ENCODE assay signal across 9 cellular contexts in genomic region chr6:43491750-43492661, GRCh38. TPM values are rescaled to one million over a fixed set of nuclear protein-coding genes. Genes with fewer than 3 reads are reported as not detected.
DNase-seq lines count a peak whose midpoint lies in the region; ATAC-seq, FAIRE-seq and TF ChIP-seq lines count a peak whose summit lies in the region.
"Had no signal": no experiment of that assay in that cellular context is flagged by ENCODE, and none has a peak within 500 bp of the region (broad histone marks: within the 10 kb centered on the region; RNA-seq: fewer than 3 reads in every experiment).

No MANE protein-coding gene starts in this region.

- no peaks in the 10 kb centered on the region for H3K79me2 ChIP-seq in endothelial cell of umbilical vein (ENCODE audit: control insufficient read depth, insufficient read depth, low read length)

- H3K36me3 ChIP-seq in endothelial cell of umbilical vein (ENCODE audit: control insufficient read depth in 2 of 2, extremely low read depth in 1 of 2, insufficient read depth in 2 of 2, low read length in 2 of 2): peaks cover 0 to 5% of the 10 kb centered on the region in 2 experiments
- peaks cover 15% of the 10 kb centered on the region for H3K36me3 ChIP-seq in muscle layer of colon (ENCODE audit: insufficient read depth, low read length)

- H3K9me3 Mint-ChIP-seq in endothelial cell (ENCODE audit: unreplicated experiment): no peaks in the 10 kb centered on the region

- H3K4me3 Mint-ChIP-seq in endothelial cell (ENCODE audit: unreplicated experiment): no peak overlapping the region

- TF ChIP-seq POLR2A in endothelial cell of umbilical vein (IDR thresholded peaks at IDR 0.05; ENCODE audit: low read depth, low read length): no peak

- intact Hi-C loops in endothelial cell of umbilical vein (cut with micrococcal nuclease): no loop called here

- no peak for ATAC-seq in HG02938 (IDR thresholded peaks at IDR 0.05; ENCODE audit: unreplicated experiment)

- CTCF ChIA-PET in endothelial cell of umbilical vein (lab: Charles Lee): interaction anchor here (0.7 to 19.0 kb wide), 7 partner anchors 11 to 263 kb away, joined by 3 to 289 read pairs (median 6); partner anchors contain the start of genes ABCC10, DLK2, DNPH1 and LRRC73

- POLR2A ChIA-PET in endothelial cell of umbilical vein (lab: Charles Lee): interaction anchor here (1.3 kb wide), 1 partner anchor 14 kb away, joined by 4 read pairs; the partner anchor contains the start of gene TJAP1

- no peaks in the 10 kb centered on the region for H4K20me1 ChIP-seq in endothelial cell of umbilical vein (replicated peaks; ENCODE audit: control insufficient read depth, extremely low read depth, insufficient read depth, low read length)

- H3K9ac ChIP-seq in endothelial cell of umbilical vein (replicated peaks; ENCODE audit: extremely low read depth, insufficient read depth, low read length) (no peak overlapping the region), muscle layer of colon (ENCODE audit: low read length) (no peak overlapping the region)

- peaks cover 12% of the 10 kb centered on the region for H3K4me1 ChIP-seq in endothelial cell of umbilical vein (ENCODE audit: control insufficient read depth, extremely low read depth, insufficient read depth, low read length)
- peaks cover 47% of the 10 kb centered on the region for H3K4me1 ChIP-seq in muscle layer of colon (ENCODE audit: insufficient read depth, low read length)

- H2AFZ ChIP-seq in endothelial cell of umbilical vein (ENCODE audit: low read depth, low read length): no peak overlapping the region

- BruUV-seq in endothelial cell of umbilical vein (replicated peaks; lab: Mats Ljungman, UMichigan): no TSS peak

- H3K4me2 ChIP-seq in endothelial cell of umbilical vein (ENCODE audit: insufficient read depth, low read length): no peak overlapping the region

- no peak overlapping the region for H3K27ac Mint-ChIP-seq in endothelial cell (ENCODE audit: unreplicated experiment)

- H3K27ac ChIP-seq in endothelial cell of umbilical vein (ENCODE audit: insufficient read depth, low read depth, low read length) (no peak overlapping the region), muscle layer of colon (ENCODE audit: low read depth, low read length) (peak overlapping the region; percentile 52)

- DNase-seq in AG08395 (ENCODE audit: low spot score) (peak; percentile 91), NCI-H2029 treated with DMSO at 0.1 percent for 48 hours (lab: John Stamatoyannopoulos, UW) (peak; percentile 83), endothelial cell of umbilical vein (ENCODE audit: low read depth, low spot score) (peak; percentile 50), endothelial cell (ENCODE audit: low spot score) (no peak), NCI-H748 (lab: John Stamatoyannopoulos, UW; ENCODE audit: unreplicated experiment) (no peak), SIG-M5 (lab: John Stamatoyannopoulos, UW) (no peak)
- DNase-seq: activated CD4-positive, alpha-beta T cell treated with anti-CD3 and anti-CD28 coated beads for 4 hours had no signal

- peaks cover 13% of the 10 kb centered on the region for H3K36me3 Mint-ChIP-seq in endothelial cell (ENCODE audit: low read depth, unreplicated experiment)

- peaks cover 18% of the 10 kb centered on the region for H3K4me1 Mint-ChIP-seq in endothelial cell (ENCODE audit: unreplicated experiment)

- peak; percentile 4 for FAIRE-seq in endothelial cell of umbilical vein (lab: Jason Lieb, UNC)

- H3K27me3 ChIP-seq in endothelial cell of umbilical vein (ENCODE audit: control insufficient read depth in 2 of 2, insufficient read depth in 2 of 2, low read length in 2 of 2): no peaks in the 10 kb centered on the region
- no peaks in the 10 kb centered on the region for H3K27me3 ChIP-seq in muscle layer of colon (ENCODE audit: control insufficient read depth in 1 of 2, insufficient read depth in 2 of 2, low read length in 2 of 2)

- no peaks in the 10 kb centered on the region for H3K9me1 ChIP-seq in endothelial cell of umbilical vein (replicated peaks; ENCODE audit: control insufficient read depth, extremely low read depth, insufficient read depth, low read length)

- H3K27me3 Mint-ChIP-seq in endothelial cell (ENCODE audit: unreplicated experiment): peaks cover under 1% of the 10 kb centered on the region

- H3K9me3 ChIP-seq in endothelial cell of umbilical vein (replicated peaks; ENCODE audit: control insufficient read depth, insufficient read depth, low read length) (no peaks in the 10 kb centered on the region), muscle layer of colon (ENCODE audit: low read length) (no peaks in the 10 kb centered on the region)

- H3K4me3 ChIP-seq in endothelial cell of umbilical vein (replicated peaks in 1 of 3; ENCODE audit: insufficient read depth in 1 of 3, low read depth in 1 of 3, low read length in 3 of 3) (no peak overlapping the region), muscle layer of colon (ENCODE audit: low read depth in 1 of 2, low read length in 2 of 2) (no peak overlapping the region)

- dilution Hi-C loops in endothelial cell of umbilical vein (cut with MboI; ENCODE audit: extremely low pct_ligation_motif_present, low sequenced_read_pairs): no loop called here

- no peak for TF ChIP-seq CTCF in endothelial cell of umbilical vein (IDR thresholded peaks at IDR 0.05; ENCODE audit: extremely low read depth in 1 of 2, insufficient read depth in 1 of 2, low read depth in 1 of 2, low read length in 2 of 2)
- no peak for TF ChIP-seq CTCF in endothelial cell (IDR thresholded peaks at IDR 0.05; ENCODE audit: unreplicated experiment)

TF ChIP-seq in endothelial cell of umbilical vein, 7 proteins besides CTCF, POLR2A, EP300 and RAD21 (continues in another document):
- TF ChIP-seq EZH2 (IDR thresholded peaks at IDR 0.05; ENCODE audit: borderline replicate concordance, low read depth, low read length, severe bottlenecking) (no peak), FOS (IDR thresholded peaks at IDR 0.05; ENCODE audit: borderline replicate concordance, insufficient read depth, low read length) (no peak), MAX (IDR thresholded peaks at IDR 0.05; ENCODE audit: insufficient read depth, insufficient read length) (no peak)

RNA-seq across cellular contexts. Expression of gene TJAP1, which starts 14.6 kb away (rescaled TPM):
- total RNA-seq in endothelial cell of umbilical vein (31.8 and 33.1 TPM in 2 replicates), endothelial cell (ENCODE audit: unreplicated experiment) (41.8 TPM)
- 28.4 and 29.9 TPM in 2 replicates for polyA plus RNA-seq in endothelial cell of umbilical vein
- 21.7 and 25.2 TPM in 2 replicates for polyA plus RNA-seq in endothelial cell of umbilical vein (2011; cell fraction: cytosol; rRNA removed)
- polyA plus RNA-seq in endothelial cell of umbilical vein (2011; cell fraction: nucleus; rRNA removed): 82.3 and 91.6 TPM in 2 replicates
- 14.6 and 15.7 TPM in 2 replicates for polyA plus RNA-seq in endothelial cell of umbilical vein (2012)
- 15.9 and 16.6 TPM in 2 replicates for polyA minus RNA-seq in endothelial cell of umbilical vein
- 13.4 TPM for polyA minus RNA-seq in endothelial cell of umbilical vein (2011; cell fraction: cytosol; rRNA and poly(A)+ RNA removed)
- 14.7 and 15.2 TPM in 2 replicates for polyA minus RNA-seq in endothelial cell of umbilical vein (2011; cell fraction: nucleus; rRNA and poly(A)+ RNA removed)

RNA-seq across cellular contexts. Expression of gene LRRC73, which starts 18.1 kb away (rescaled TPM):
- total RNA-seq in endothelial cell of umbilical vein (0.25 and 0.58 TPM in 2 replicates), endothelial cell (ENCODE audit: unreplicated experiment) (0.28 TPM)
- polyA plus RNA-seq in endothelial cell of umbilical vein: 0.11 and 0.14 TPM in 2 replicates
- polyA plus RNA-seq in endothelial cell of umbilical vein (2011; cell fraction: cytosol; rRNA removed): 0.06 and 0.14 TPM in 2 replicates
- polyA plus RNA-seq in endothelial cell of umbilical vein (2011; cell fraction: nucleus; rRNA removed): 0.07 and 0.08 TPM in 2 replicates
- 0.12 TPM in 1 of 2 replicates, not detected in the other for polyA plus RNA-seq in endothelial cell of umbilical vein (2012)
- 0.13 TPM in 1 of 2 replicates, not detected in the other for polyA minus RNA-seq in endothelial cell of umbilical vein
- polyA minus RNA-seq in endothelial cell of umbilical vein (2011; cell fraction: cytosol; rRNA and poly(A)+ RNA removed): not detected
- polyA minus RNA-seq in endothelial cell of umbilical vein (2011; cell fraction: nucleus; rRNA and poly(A)+ RNA removed): 1.4 TPM in 1 of 2 replicates, not detected in the other

RNA-seq across cellular contexts. Expression of gene YIPF3, which starts 24.7 kb away (rescaled TPM):
- total RNA-seq in endothelial cell of umbilical vein (117 and 119 TPM in 2 replicates), endothelial cell (ENCODE audit: unreplicated experiment) (138 TPM)
- polyA plus RNA-seq in endothelial cell of umbilical vein: 470 and 561 TPM in 2 replicates
- polyA plus RNA-seq in endothelial cell of umbilical vein (2011; cell fraction: cytosol; rRNA removed): 186 and 196 TPM in 2 replicates
- 227 and 268 TPM in 2 replicates for polyA plus RNA-seq in endothelial cell of umbilical vein (2011; cell fraction: nucleus; rRNA removed)
- 91.9 and 103 TPM in 2 replicates for polyA plus RNA-seq in endothelial cell of umbilical vein (2012)
- polyA minus RNA-seq in endothelial cell of umbilical vein: 490 and 494 TPM in 2 replicates
- polyA minus RNA-seq in endothelial cell of umbilical vein (2011; cell fraction: cytosol; rRNA and poly(A)+ RNA removed): 45.0 TPM
- 63.3 and 75.3 TPM in 2 replicates for polyA minus RNA-seq in endothelial cell of umbilical vein (2011; cell fraction: nucleus; rRNA and poly(A)+ RNA removed)

RNA-seq across cellular contexts. Expression of gene POLR1C, which starts 24.9 kb away (rescaled TPM):
- total RNA-seq in endothelial cell of umbilical vein (40.6 and 46.0 TPM in 2 replicates), endothelial cell (ENCODE audit: unreplicated experiment) (30.7 TPM)
- 34.7 and 39.8 TPM in 2 replicates for polyA plus RNA-seq in endothelial cell of umbilical vein
- polyA plus RNA-seq in endothelial cell of umbilical vein (2011; cell fraction: cytosol; rRNA removed): 37.8 and 41.4 TPM in 2 replicates
- polyA plus RNA-seq in endothelial cell of umbilical vein (2011; cell fraction: nucleus; rRNA removed): 109 and 139 TPM in 2 replicates
- polyA plus RNA-seq in endothelial cell of umbilical vein (2012): 55.9 and 92.0 TPM in 2 replicates
- 45.8 and 58.8 TPM in 2 replicates for polyA minus RNA-seq in endothelial cell of umbilical vein
- polyA minus RNA-seq in endothelial cell of umbilical vein (2011; cell fraction: cytosol; rRNA and poly(A)+ RNA removed): 35.1 TPM
- polyA minus RNA-seq in endothelial cell of umbilical vein (2011; cell fraction: nucleus; rRNA and poly(A)+ RNA removed): 21.0 and 29.9 TPM in 2 replicates

RNA-seq across cellular contexts. Expression of gene DLK2, which starts 36.7 kb away (rescaled TPM):
- not detected in 2 replicates for total RNA-seq in endothelial cell of umbilical vein
- 0.36 and 0.38 TPM in 2 replicates for polyA plus RNA-seq in endothelial cell of umbilical vein
- polyA plus RNA-seq in endothelial cell of umbilical vein (2011; cell fraction: cytosol; rRNA removed): 0.28 and 0.32 TPM in 2 replicates
- 0.14 and 0.20 TPM in 2 replicates for polyA plus RNA-seq in endothelial cell of umbilical vein (2011; cell fraction: nucleus; rRNA removed)
- polyA plus RNA-seq in endothelial cell of umbilical vein (2012): 0.15 and 0.31 TPM in 2 replicates
- 0.76 TPM in 1 of 2 replicates, not detected in the other for polyA minus RNA-seq in endothelial cell of umbilical vein
- polyA minus RNA-seq in endothelial cell of umbilical vein (2011; cell fraction: cytosol; rRNA and poly(A)+ RNA removed): 1.5 TPM
- polyA minus RNA-seq in endothelial cell of umbilical vein (2011; cell fraction: nucleus; rRNA and poly(A)+ RNA removed): not detected in 2 replicates
- 0.18 TPM for total RNA-seq in endothelial cell (ENCODE audit: unreplicated experiment)

Comparison
In these comparisons a context has a peak if more than half of its experiments do, and no peak if none do; other contexts are left out.
1. DNase-seq: peak in AG08395 (single experiment), NCI-H2029 treated with DMSO at 0.1 percent for 48 hours (single experiment) and endothelial cell of umbilical vein (single experiment); none in endothelial cell (single experiment), NCI-H748 (single experiment) and SIG-M5 (single experiment).